Comparison of ENCODE assay signal across 8 cellular contexts in the genomic region with DNA sequence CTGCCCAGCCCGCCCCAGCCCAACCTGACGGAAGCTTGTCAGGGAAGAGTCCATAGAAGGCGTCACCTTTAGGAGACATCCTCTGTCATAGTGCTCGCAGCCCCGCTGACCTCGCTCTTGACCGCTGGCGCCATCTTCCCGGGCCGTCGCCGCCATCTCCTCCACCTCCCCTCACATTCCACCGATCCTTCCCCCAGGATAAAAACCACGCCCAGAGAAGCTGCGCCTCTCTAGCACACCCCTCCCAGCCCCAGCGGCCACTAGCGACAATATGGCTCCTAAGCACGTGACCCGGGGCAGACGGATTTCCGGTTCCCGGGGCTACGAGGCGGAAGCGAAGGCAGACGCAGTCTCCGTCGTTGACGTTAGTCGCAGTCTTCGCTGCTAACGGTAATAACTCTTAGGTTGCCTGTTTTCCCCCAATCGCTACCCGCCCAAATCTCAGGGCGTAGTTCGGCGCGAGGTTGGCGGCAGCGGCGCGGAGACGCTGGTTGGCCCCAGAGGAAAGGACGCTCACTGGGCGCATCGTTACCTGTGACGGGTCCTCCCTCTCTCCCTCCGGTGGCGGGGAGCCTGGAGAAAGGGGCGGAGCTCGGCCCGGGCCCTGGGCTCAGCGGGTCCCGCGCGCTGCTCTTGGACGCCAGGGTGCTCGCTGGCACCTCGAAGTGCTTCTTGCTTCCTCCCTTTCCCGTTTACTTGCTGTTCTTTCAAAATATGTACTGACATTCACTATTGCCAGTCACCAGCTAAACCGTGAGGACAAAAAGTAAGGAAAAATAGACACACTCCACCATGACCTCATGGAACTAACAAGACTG. TPM values are rescaled to one million over a fixed set of nuclear protein-coding genes. Genes with fewer than 3 reads are reported as not detected.
DNase-seq lines count a peak whose midpoint lies in the region; ATAC-seq and TF ChIP-seq lines count a peak whose summit lies in the region.

A gene (minus strand): TSS at position 273 of the 818 bp plus-strand sequence. CDS start 117 bp downstream, at position 156.
A gene with protein sequence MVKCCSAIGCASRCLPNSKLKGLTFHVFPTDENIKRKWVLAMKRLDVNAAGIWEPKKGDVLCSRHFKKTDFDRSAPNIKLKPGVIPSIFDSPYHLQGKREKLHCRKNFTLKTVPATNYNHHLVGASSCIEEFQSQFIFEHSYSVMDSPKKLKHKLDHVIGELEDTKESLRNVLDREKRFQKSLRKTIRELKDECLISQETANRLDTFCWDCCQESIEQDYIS (plus strand): TSS at position 343 of the 818 bp plus-strand sequence. CDS start 980 bp downstream, outside the sequence.

- H3K27me3 ChIP-seq in gastroesophageal sphincter (no peaks in the 10 kb centered on the region), suprapubic skin (no peaks in the 10 kb centered on the region)

- POLR2A ChIA-PET in HEK293T (lab: Yijun Ruan, JAX), result interaction anchor here (0.8 to 2.1 kb wide), 13 partner anchors 9 to 580 kb away, joined by 3 to 12 read pairs (median 4); a partner anchor contains a TSS

- H3K4me3 ChIP-seq in gastroesophageal sphincter, result peak within 1 kb of the TSS; percentile 63 to 69
- peak within 1 kb of the TSS; percentile 90 for H3K4me3 ChIP-seq in suprapubic skin

- H3K9me3 ChIP-seq in gastroesophageal sphincter (no peaks in the 10 kb centered on the region), suprapubic skin (no peaks in the 10 kb centered on the region)

- H3K36me3 ChIP-seq in gastroesophageal sphincter, result peaks cover 0 to 22% of the 10 kb centered on the region in 2 donors
- peaks cover 11% of the 10 kb centered on the region for H3K36me3 ChIP-seq in suprapubic skin

- peaks cover 14 to 67% (median 18%) of the 10 kb centered on the region in 3 donors for H3K4me1 ChIP-seq in gastroesophageal sphincter
- H3K4me1 ChIP-seq in suprapubic skin, result peaks cover 53% of the 10 kb centered on the region

- DNase-seq in GM03348 (ENCODE audit: low spot score) (peak; percentile 95), HEK293T (ENCODE audit: extremely low spot score) (peak; percentile 91), MV-4-11 (lab: John Stamatoyannopoulos, UW) (peak; percentile 94), SK-MEL-5 (ENCODE audit: low read depth, low spot score) (peak; percentile 97), nucleus accumbens (lab: John Stamatoyannopoulos, UW) (peak; percentile 69 to 98 (median 93)), suprapubic skin (ENCODE audit: low spot score in 2 of 2) (peak; percentile 97 to 98)
- peak; percentile 94 for DNase-seq in activated naive CD4-positive, alpha-beta T cell treated with Interleukin-2 at 50 U/mL for 16 hours

- no peak for TF ChIP-seq EP300 in gastroesophageal sphincter (IDR thresholded peaks at IDR 0.05)
- TF ChIP-seq EP300 in suprapubic skin (IDR thresholded peaks at IDR 0.05), result no peak

- H3K27ac ChIP-seq in gastroesophageal sphincter (peak within 1 kb of the TSS; percentile 64 to 99 (median 95)), suprapubic skin (peak within 1 kb of the TSS; percentile 98)

- in situ Hi-C loops in SK-MEL-5 (cut with HindIII; ENCODE audit: low pct_unique_long_range_greater_than_20kb, low sequenced_read_pairs), result no loop called here

- TF ChIP-seq POLR2A in gastroesophageal sphincter (IDR thresholded peaks at IDR 0.05) (peak; percentile 77 to 84), suprapubic skin (IDR thresholded peaks at IDR 0.05) (peak; percentile 47 to 87)

- 0% methylated on average over 11 of the region's 61 CpGs; no CpG with 5 or more reads in 1 of the 2 donors for WGBS in gastroesophageal sphincter (ENCODE audit: low coverage in 1 of 2), 2 donors
- WGBS in suprapubic skin, result under 1% methylated on average over 48 of the region's 61 CpGs

- ATAC-seq in gastroesophageal sphincter, result peak; percentile 98

- CTCF ChIA-PET in HEK293T (lab: Yijun Ruan, JAX), result interaction anchor here (1.3 to 1.5 kb wide), 2 partner anchors 14 to 28 kb away, joined by 3 read pairs; no protein-coding TSS in a partner anchor

- TF ChIP-seq CTCF in gastroesophageal sphincter (IDR thresholded peaks at IDR 0.05) (peak in 3 of 4 experiments; percentile 3 to 24 (median 18)), suprapubic skin (IDR thresholded peaks at IDR 0.05) (no peak)

TF ChIP-seq in HEK293T, 16 proteins besides CTCF, POLR2A, EP300 and RAD21:
- peak; percentile 71 for TF ChIP-seq ELF4 (IDR thresholded peaks at IDR 0.05)
- TF ChIP-seq SP1 (IDR thresholded peaks at IDR 0.05), result no peak
- peak; percentile 62 for TF ChIP-seq L3MBTL2 (conservative IDR thresholded peaks at IDR 0.05)
- TF ChIP-seq CTBP1 (IDR thresholded peaks at IDR 0.05; ENCODE audit: borderline replicate concordance), result no peak

RNA-seq across cellular contexts. Expression of the first gene that starts in this region (rescaled TPM):
- total RNA-seq in SK-MEL-5 (2014; rRNA removed; shearing (Covaris generic)), result 42.9 and 53.5 TPM in 2 replicates
- 32.7 and 33.8 TPM in 2 replicates for polyA plus RNA-seq in SK-MEL-5 (2015; cell fraction: cytosol; rRNA removed)
- 51.8 and 62.8 TPM in 2 replicates for polyA plus RNA-seq in SK-MEL-5 (2015; cell fraction: nucleus; rRNA removed)
- 10 to 100 TPM; 11.3 to 28.6 (median 21.4) TPM for total RNA-seq in gastroesophageal sphincter
- total RNA-seq in suprapubic skin, result 10 to 100 TPM; 11.4 to 24.2 (median 20.6) TPM

RNA-seq across cellular contexts. Expression of the second gene that starts in this region (rescaled TPM):
- 18.6 and 19.8 TPM in 2 replicates for total RNA-seq in SK-MEL-5 (2014; rRNA removed; shearing (Covaris generic))
- 8.1 and 11.2 TPM in 2 replicates for polyA plus RNA-seq in SK-MEL-5 (2015; cell fraction: cytosol; rRNA removed)
- 21.2 and 36.3 TPM in 2 replicates for polyA plus RNA-seq in SK-MEL-5 (2015; cell fraction: nucleus; rRNA removed)
- 10 to 100 TPM in 3 of 4 donors, 1 to 10 TPM in 1; 8.8 to 37.8 (median 16.2) TPM for total RNA-seq in gastroesophageal sphincter
- total RNA-seq in suprapubic skin, result 10 to 100 TPM; 13.0 to 45.0 (median 17.0) TPM

Comparison
In these comparisons a context has a peak if more than half of its experiments do, and no peak if none do; other contexts are left out.
1. Peak in every context shown above with its lines: DNase-seq, ATAC-seq, H3K4me3 ChIP-seq and H3K27ac ChIP-seq.
2. CTCF ChIP-seq: peak in gastroesophageal sphincter (3 of 4); none in suprapubic skin (0 of 2).